30 cellular contexts compared by ENCODE assay signal in genomic region chr11:32538804-32539203, GRCh38. TPM values are rescaled to one million over a fixed set of nuclear protein-coding genes. Genes with fewer than 3 reads are reported as not detected.
DNase-seq lines count a peak whose midpoint lies in the region; ATAC-seq and TF ChIP-seq lines count a peak whose summit lies in the region.
"Had no signal": no experiment of that assay in that cellular context is flagged by ENCODE, and none has a peak within 500 bp of the region (broad histone marks: within the 10 kb centered on the region; RNA-seq: fewer than 3 reads in every experiment).

No MANE protein-coding gene starts in this region.

- peak overlapping the region; percentile 53 for H2AFZ ChIP-seq in DND-41 (ENCODE audit: low read depth, low read length)

- POLR2A ChIA-PET in HEK293 (lab: Yijun Ruan, JAX), result no interaction called here

- no peaks in the 10 kb centered on the region for H4K20me1 ChIP-seq in DND-41 (ENCODE audit: insufficient read depth, low read length)
- H4K20me1 ChIP-seq: BLaER1; BLaER1 treated with 17β-estradiol and CSF1 and Interleukin-3, amounts not matched to agents 10 nM and 100 nM had no signal

- H3K4me1 ChIP-seq in DND-41 (ENCODE audit: insufficient read depth, low read length), result peaks cover 12% of the 10 kb centered on the region
- no peaks in the 10 kb centered on the region for H3K4me1 ChIP-seq in HEK293 (ENCODE audit: control insufficient read depth, insufficient read depth, low read length)
- H3K4me1 ChIP-seq: A549, BE2C, BLaER1, Caco-2 had no signal

- peak; percentile 82 for ATAC-seq in DND-41 (ENCODE audit: insufficient read depth, low read depth)
- ATAC-seq: A549; CD8-positive, alpha-beta T cell had no signal

- H3K4me3 ChIP-seq in DND-41 (ENCODE audit: low read depth in 1 of 2, low read length in 2 of 2) (no peak overlapping the region), HEK293 (ENCODE audit: low read depth, low read length) (no peak overlapping the region)
- no peak overlapping the region for H3K4me3 ChIP-seq in Jurkat, Clone E6-1 (ENCODE audit: low read length)
- H3K4me3 ChIP-seq: A549; BLaER1; BLaER1 treated with 17β-estradiol and CSF1 and Interleukin-3, amounts not matched to agents 10 nM and 100 nM had no signal

- H3K27ac ChIP-seq in DND-41 (ENCODE audit: low read length), result peak overlapping the region; percentile 51
- no peak overlapping the region for H3K27ac ChIP-seq in HEK293 (ENCODE audit: extremely low read depth, low read depth, low read length)
- H3K27ac ChIP-seq: 22Rv1; A549; BLaER1; BLaER1 treated with 17β-estradiol and CSF1 and Interleukin-3, amounts not matched to agents 10 nM and 100 nM; C4-2B had no signal

- no peaks in the 10 kb centered on the region for H3K27me3 ChIP-seq in DND-41 (ENCODE audit: insufficient read depth, low read length, poor library complexity)
- H3K27me3 ChIP-seq: BE2C; BLaER1; BLaER1 treated with 17β-estradiol and CSF1 and Interleukin-3, amounts not matched to agents 10 nM and 100 nM had no signal

- H3K9me3 ChIP-seq in DND-41 (ENCODE audit: insufficient read depth, low read length, severe bottlenecking) (no peaks in the 10 kb centered on the region), HEK293 (ENCODE audit: control insufficient read depth, insufficient read depth, low read depth, low read length) (no peaks in the 10 kb centered on the region)
- H3K9me3 ChIP-seq: A549, BE2C, Caco-2 had no signal

- H3K9ac ChIP-seq in DND-41 (ENCODE audit: low read depth, low read length), result no peak overlapping the region
- H3K9ac ChIP-seq: BLaER1; BLaER1 treated with 17β-estradiol and CSF1 and Interleukin-3, amounts not matched to agents 10 nM and 100 nM had no signal

- H3K36me3 ChIP-seq in DND-41 (ENCODE audit: insufficient read depth, low read length) (no peaks in the 10 kb centered on the region), HEK293 (ENCODE audit: control insufficient read depth in 2 of 2, insufficient read depth in 1 of 2, low read length in 2 of 2) (no peaks in the 10 kb centered on the region)
- H3K36me3 ChIP-seq: BE2C; BLaER1; BLaER1 treated with 17β-estradiol and CSF1 and Interleukin-3, amounts not matched to agents 10 nM and 100 nM had no signal

- DNase-seq in DND-41 (peak; percentile 49), T-helper 9 cell (no peak)
- DNase-seq in Jurkat, Clone E6-1 (ENCODE audit: low read depth, low spot score), result peak; percentile 35
- DNase-seq in stimulated activated CD8-positive, alpha-beta memory T cell treated with anti-CD3 and anti-CD28 coated beads, Interleukin-4, amount 100 ng/mL, for 48 hours, result no peak
- no peak for DNase-seq in stimulated activated CD4-positive, alpha-beta T cell treated with anti-CD3 and anti-CD28 coated beads, Interleukin-2, amount 100 ng/mL, for 24 hours
- DNase-seq: 8988T; ACHN; AML-193; C1 segment of cervical spinal cord; Caco-2; Calu3; CD4-positive, alpha-beta memory T cell; CD4-positive, alpha-beta T cell; CD4-positive, CD25-positive, alpha-beta regulatory T cell; CD8-positive, alpha-beta memory T cell; CD8-positive, alpha-beta T cell; COR-L47; DMS 273 treated with DMSO at 0.1 percent for 48 hours; DMS153; DMS53; DMS79; DMS79 treated with DMSO at 0.1 percent for 48 hours; EL had no signal

- CTCF ChIA-PET in HEK293 (lab: Yijun Ruan, JAX), result interaction anchor here (1.0 kb wide), 1 partner anchor 228 kb away, joined by 3 read pairs; no protein-coding TSS in a partner anchor

- no peaks in the 10 kb centered on the region for H3K79me2 ChIP-seq in DND-41 (ENCODE audit: insufficient read depth, low read length)

- H3K4me2 ChIP-seq in DND-41 (ENCODE audit: insufficient read depth, low read length), result no peak overlapping the region
- H3K4me2 ChIP-seq: A549; BLaER1; BLaER1 treated with 17β-estradiol and CSF1 and Interleukin-3, amounts not matched to agents 10 nM and 100 nM had no signal

- TF ChIP-seq CTCF in DND-41 (IDR thresholded peaks at IDR 0.05; ENCODE audit: borderline replicate concordance, extremely low read depth, low read length, poor library complexity, severe bottlenecking) (no peak), HEK293 (tag by site-specific recombination; IDR thresholded peaks at IDR 0.05) (no peak)

TF ChIP-seq in HEK293, 187 proteins besides CTCF, POLR2A, EP300 and RAD21:
- TF ChIP-seq ZXDB (tag by site-specific recombination; IDR thresholded peaks at IDR 0.05) (no peak), ZNF146 (tag by site-specific recombination; IDR thresholded peaks at IDR 0.05) (no peak), PRDM6 (tag by site-specific recombination; IDR thresholded peaks at IDR 0.05) (no peak), ZNF610 (tag by site-specific recombination; IDR thresholded peaks at IDR 0.05; ENCODE audit: borderline replicate concordance) (peak; percentile 65; the same call in 1 of the 2 replicates), ZNF488 (tag by site-specific recombination; IDR thresholded peaks at IDR 0.05) (no peak), ZNF214 (tag by site-specific recombination; IDR thresholded peaks at IDR 0.05; ENCODE audit: borderline replicate concordance) (no peak)
TF ChIP-seq in HEK293: peak in this region for 1.

RNA-seq across cellular contexts. Expression of gene EIF3M, which starts 44.8 kb away (rescaled TPM):
- 601 TPM for polyA plus RNA-seq in Jurkat, Clone E6-1 (2012; ENCODE audit: insufficient read depth, insufficient read length)

Comparison
In these comparisons a context has a peak if more than half of its experiments do, and no peak if none do; other contexts are left out.
1. DNase-seq: peak in DND-41 (single experiment) and Jurkat, Clone E6-1 (single experiment); none in stimulated activated CD8-positive, alpha-beta memory T cell treated with anti-CD3 and anti-CD28 coated beads, Interleukin-4, amount 100 ng/mL, for 48 hours (single experiment), T-helper 9 cell (single experiment) and stimulated activated CD4-positive, alpha-beta T cell treated with anti-CD3 and anti-CD28 coated beads, Interleukin-2, amount 100 ng/mL, for 24 hours (0 of 2).